ENCODE assay signal across 1 cellular context in genomic region chr6:30497714-30498113, GRCh38.
TF ChIP-seq lines count a peak whose summit lies in the region.

No MANE protein-coding gene starts in this region.

TF ChIP-seq in K562, 482 proteins besides CTCF, POLR2A, EP300 and RAD21:
- TF ChIP-seq ZNF318 (IDR thresholded peaks at IDR 0.05; ENCODE audit: borderline replicate concordance in 1 of 2, low read depth in 1 of 2) (no peak), MYC (IDR thresholded peaks at IDR 0.05; ENCODE audit: low read depth, low read length) (no peak), MYC (CRISPR knock-in tag; IDR thresholded peaks at IDR 0.05; ENCODE audit: borderline replicate concordance, low read depth) (no peak), CCNT2 (IDR thresholded peaks at IDR 0.05; ENCODE audit: borderline replicate concordance, extremely low read depth, insufficient read length, low read depth, low read length) (no peak), BCL6 (CRISPR knock-in tag; IDR thresholded peaks at IDR 0.05) (no peak), IFI16 (CRISPR knock-in tag; IDR thresholded peaks at IDR 0.05) (no peak), TOE1 (IDR thresholded peaks at IDR 0.05; ENCODE audit: borderline replicate concordance) (no peak), TOE1 (CRISPR knock-in tag; IDR thresholded peaks at IDR 0.05; ENCODE audit: borderline replicate concordance, low read depth) (no peak), TSHZ1 (CRISPR knock-in tag; IDR thresholded peaks at IDR 0.05) (no peak), ZFP1 (CRISPR knock-in tag; IDR thresholded peaks at IDR 0.05) (no peak), ZBTB17 (CRISPR knock-in tag; IDR thresholded peaks at IDR 0.05) (no peak), TFAP4 (CRISPR knock-in tag; IDR thresholded peaks at IDR 0.05; ENCODE audit: borderline replicate concordance) (no peak), NCOR1 (IDR thresholded peaks at IDR 0.05) (no peak)
